Comparison of ENCODE assay signal across 1 cellular context in genomic region chr11:3962406-3962840, GRCh38.
TF ChIP-seq lines count a peak whose summit lies in the region.

No MANE protein-coding gene starts in this region.

TF ChIP-seq in SK-N-SH, 30 proteins besides CTCF, POLR2A, EP300 and RAD21 (continued from another document):
- no peak for TF ChIP-seq MEF2A (IDR thresholded peaks at IDR 0.05; ENCODE audit: borderline replicate concordance, low read depth)
